Comparison of ENCODE assay signal across 8 cellular contexts in the genomic region with DNA sequence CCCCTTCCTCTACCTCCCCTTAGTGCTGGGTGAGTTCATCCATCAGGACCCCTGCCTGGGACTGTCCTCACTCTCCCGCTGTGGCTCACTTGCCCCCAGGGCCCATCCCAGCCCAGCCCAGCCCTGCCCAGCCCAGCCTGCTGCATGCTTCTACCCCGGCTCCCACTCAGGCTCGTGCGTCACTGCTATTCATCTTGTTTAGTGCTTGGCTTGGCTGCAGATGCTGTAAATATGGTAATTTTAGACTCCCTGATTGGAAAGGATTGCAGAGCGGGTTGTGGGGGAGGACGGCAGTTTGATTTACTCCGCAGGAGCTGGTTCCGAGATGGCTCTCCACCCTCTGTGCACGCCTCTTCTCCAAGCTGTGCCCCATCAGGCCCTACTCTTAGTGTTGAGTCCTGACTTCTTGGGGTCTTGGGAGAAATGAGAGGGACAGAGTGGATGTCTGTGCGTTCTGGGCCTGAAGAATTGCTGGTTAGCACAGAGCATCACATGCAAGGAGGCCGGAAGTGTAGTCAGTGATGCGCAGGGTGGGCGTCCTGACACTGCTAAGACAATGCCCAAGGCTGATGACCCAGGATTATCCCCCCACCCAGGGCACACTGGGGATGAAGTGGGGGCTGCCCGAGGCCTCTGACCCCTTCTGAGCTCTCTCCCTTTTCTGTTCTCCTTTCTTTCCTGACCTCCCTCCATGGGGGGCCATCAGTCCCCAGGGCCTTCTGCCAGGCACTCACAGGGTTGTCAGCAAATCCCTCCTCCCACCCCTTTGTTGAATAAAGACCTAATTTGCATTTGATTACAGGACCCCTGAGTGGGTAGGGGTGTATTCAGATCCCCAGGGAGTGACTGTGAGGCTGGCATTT.
DNase-seq lines count a peak whose midpoint lies in the region; ATAC-seq and TF ChIP-seq lines count a peak whose summit lies in the region.

No MANE protein-coding gene starts in this region.

- ATAC-seq in HG03432 (IDR thresholded peaks at IDR 0.05; ENCODE audit: unreplicated experiment) (no peak), GM21515 (IDR thresholded peaks at IDR 0.05; ENCODE audit: unreplicated experiment) (no peak), natural killer cell (no peak), HG02642 (IDR thresholded peaks at IDR 0.05; ENCODE audit: poor library complexity, unreplicated experiment) (no peak)

- peaks cover 88% of the 10 kb centered on the region for H3K4me1 ChIP-seq in ACC112 (ENCODE audit: control insufficient read depth, insufficient read depth, low read length, unreplicated experiment)
- peaks cover 7 to 14% of the 10 kb centered on the region in 2 donors for H3K4me1 ChIP-seq in mucosa of rectum (ENCODE audit: control insufficient read depth in 2 of 2, insufficient read depth in 2 of 2, low read length in 2 of 2)

- H3K4me1 Mint-ChIP-seq in natural killer cell, result peaks cover 0 to 5% of the 10 kb centered on the region in 2 donors

- peak; percentile 78 for DNase-seq in NCI-H69 (lab: John Stamatoyannopoulos, UW)
- DNase-seq in epidermal melanocyte (ENCODE audit: insufficient read length, low spot score), result peak; percentile 85
- DNase-seq in natural killer cell, result no peak

- H3K4me3 Mint-ChIP-seq in natural killer cell, result no peak overlapping the region

- no peaks in the 10 kb centered on the region for H3K79me2 ChIP-seq in ACC112 (ENCODE audit: control insufficient read depth, insufficient read depth, low read length, unreplicated experiment)

- no peak for TF ChIP-seq CTCF in natural killer cell (IDR thresholded peaks at IDR 0.05)

- intact Hi-C loops in natural killer cell (cut with micrococcal nuclease), result no loop called here

- H3K27me3 ChIP-seq in ACC112 (ENCODE audit: insufficient read depth, low read length), result no peaks in the 10 kb centered on the region
- H3K27me3 ChIP-seq in mucosa of rectum (ENCODE audit: control insufficient read depth in 2 of 2, insufficient read depth in 2 of 2, low read length in 2 of 2), result no peaks in the 10 kb centered on the region

- H3K36me3 ChIP-seq in ACC112 (ENCODE audit: insufficient read depth, low read length), result no peaks in the 10 kb centered on the region
- no peaks in the 10 kb centered on the region for H3K36me3 ChIP-seq in mucosa of rectum (ENCODE audit: control insufficient read depth in 2 of 2, insufficient read depth in 2 of 2, low read length in 2 of 2)

- no peak overlapping the region for H2AFZ ChIP-seq in ACC112 (ENCODE audit: low read length, unreplicated experiment)

- no peaks in the 10 kb centered on the region for H3K9me3 Mint-ChIP-seq in natural killer cell

- peak overlapping the region; percentile 46 for H3K4me3 ChIP-seq in ACC112 (ENCODE audit: low read depth, low read length)
- H3K4me3 ChIP-seq in mucosa of rectum (ENCODE audit: low read length in 2 of 2), result no peak overlapping the region

- H3K36me3 Mint-ChIP-seq in natural killer cell, result no peaks in the 10 kb centered on the region

- H3K9ac ChIP-seq in mucosa of rectum (ENCODE audit: low read depth in 1 of 2, low read length in 2 of 2), result peak overlapping the region in 1 of 2 donors; percentile 26

- H3K27ac ChIP-seq in ACC112 (ENCODE audit: low read depth, low read length) (peak overlapping the region; percentile 99), mucosa of rectum (ENCODE audit: low read depth in 2 of 2, low read length in 2 of 2) (peak overlapping the region; percentile 80 to 82)

- no peak overlapping the region for H3K27ac Mint-ChIP-seq in natural killer cell

- H3K9me3 ChIP-seq in mucosa of rectum (ENCODE audit: control insufficient read depth in 2 of 2, low read length in 2 of 2), result no peaks in the 10 kb centered on the region

- no peaks in the 10 kb centered on the region for H3K27me3 Mint-ChIP-seq in natural killer cell (ENCODE audit: low read depth in 2 of 2)
